2 cellular contexts compared by ENCODE assay signal in the genomic region with DNA sequence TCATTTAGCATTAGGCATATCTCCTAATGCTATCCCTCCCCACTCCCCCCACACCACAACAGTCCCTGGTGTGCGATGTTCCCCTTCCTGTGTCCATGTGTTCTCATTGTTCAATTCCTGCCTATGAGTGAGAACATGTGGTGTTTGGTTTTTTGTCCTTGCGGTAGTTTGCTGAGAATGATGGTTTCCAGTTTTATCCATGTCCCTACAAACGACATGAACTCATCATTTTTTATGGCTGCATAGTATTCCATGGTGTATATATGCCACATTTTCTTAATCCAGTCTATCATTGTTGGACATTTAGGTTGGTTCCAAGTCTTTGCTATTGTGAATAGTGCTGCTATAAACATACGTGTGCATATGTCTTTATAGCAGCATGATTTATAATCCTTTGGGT. TPM values are rescaled to one million over a fixed set of nuclear protein-coding genes. Genes with fewer than 3 reads are reported as not detected.
"Had no signal": no experiment of that assay in that cellular context is flagged by ENCODE, and none has a peak within 500 bp of the region (broad histone marks: within the 10 kb centered on the region; RNA-seq: fewer than 3 reads in every experiment).

No MANE protein-coding gene starts in this region.

RNA-seq across cellular contexts. Expression of a gene that starts 7.5 kb away (rescaled TPM):
- total RNA-seq: G401, GM12878 had no signal
